ENCODE assay signal across 15 cellular contexts in genomic region chr5:61051267-61051666, GRCh38.
A peak's percentile ranks its signal among the peaks of the same experiment; 100 is the strongest.
DNase-seq lines count a peak whose midpoint lies in the region; ATAC-seq and TF ChIP-seq lines count a peak whose summit lies in the region.
"Had no signal": no experiment of that assay in that cellular context is flagged by ENCODE, and none has a peak within 500 bp of the region (broad histone marks: within the 10 kb centered on the region; RNA-seq: fewer than 3 reads in every experiment).

No MANE protein-coding gene starts in this region.

- H3K4me3 ChIP-seq in GM23248 (no peak overlapping the region), epithelial cell of proximal tubule (ENCODE audit: low read depth, low read length) (no peak overlapping the region)

- no peaks in the 10 kb centered on the region for H3K36me3 ChIP-seq in GM23248 (ENCODE audit: low read depth)

- H3K9ac ChIP-seq in GM23248: no peak overlapping the region

- peak overlapping the region; percentile 3; the same call in 1 of the 2 replicates for H3K27ac ChIP-seq in GM23248

- H4K20me1 ChIP-seq in GM23248 (ENCODE audit: insufficient read depth): no peaks in the 10 kb centered on the region

- H3K27me3 ChIP-seq in GM23248 (replicated peaks; ENCODE audit: insufficient read depth): no peaks in the 10 kb centered on the region

- no peaks in the 10 kb centered on the region for H3K9me2 ChIP-seq in GM23248 (ENCODE audit: insufficient read depth)

- ATAC-seq in GM18858 (IDR thresholded peaks at IDR 0.05; ENCODE audit: unreplicated experiment): no peak
- ATAC-seq: T-helper 17 cell had no signal

- WGBS in GM23248 (ENCODE audit: low coverage in 1 of 2, low lambda C conversion rate in 2 of 2, missing lambda C conversion rate in 2 of 2), 2 experiments: 96 to 100% methylated on average over 1 of the region's 1 CpG

- H2AFZ ChIP-seq in GM23248: no peak overlapping the region

- peaks cover 56% of the 10 kb centered on the region for H3K4me1 ChIP-seq in GM23248 (ENCODE audit: insufficient read depth)

- H3K79me2 ChIP-seq in GM23248 (ENCODE audit: insufficient read depth): peaks cover 55% of the 10 kb centered on the region

- peak; percentile 65 for DNase-seq in GM23248
- DNase-seq in RKO (ENCODE audit: low spot score): peak; percentile 59
- peak; percentile 53 for DNase-seq in epithelial cell of proximal tubule (ENCODE audit: low read depth)
- DNase-seq in pulmonary artery endothelial cell (ENCODE audit: low read depth, low spot score): peak; percentile 33
- DNase-seq in NCI-H446 treated with DMSO at 0.1 percent for 48 hours (lab: John Stamatoyannopoulos, UW): no peak
- DNase-seq in SKM-1 treated with dmso at 0.1 percent for 144 hours (lab: John Stamatoyannopoulos, UW; ENCODE audit: unreplicated experiment): no peak
- DNase-seq in NCI-H1048 (lab: John Stamatoyannopoulos, UW): no peak
- DNase-seq: activated CD8-positive, alpha-beta memory T cell treated with anti-CD3 and anti-CD28 coated beads for 24 hours; DMS 273 treated with DMSO at 0.1 percent for 48 hours; NCI-H1105; NCI-H748 treated with DMSO at 0.1 percent for 48 hours; occipital lobe; stimulated activated CD4-positive, alpha-beta T cell treated with anti-CD3 and anti-CD28 coated beads, Interleukin-4, amount 100 ng/mL, for 4 hours; T-helper 17 cell had no signal

- peaks cover 35% of the 10 kb centered on the region for H3F3A ChIP-seq in GM23248 (ENCODE audit: insufficient read depth)

- H3K9me3 ChIP-seq in GM23248 (ENCODE audit: low read depth): no peaks in the 10 kb centered on the region

- peak overlapping the region; percentile 37 for H3K4me2 ChIP-seq in GM23248 (ENCODE audit: unreplicated experiment)

- TF ChIP-seq CTCF in epithelial cell of proximal tubule (conservative IDR thresholded peaks at IDR 0.05; ENCODE audit: low read depth, low read length): no peak

- in situ Hi-C loops in GM23248 (cut with MboI): no loop called here

Comparison
In these comparisons a context has a peak if more than half of its experiments do, and no peak if none do; other contexts are left out.
1. DNase-seq: peak in GM23248 (single experiment), RKO (single experiment), epithelial cell of proximal tubule (single experiment) and pulmonary artery endothelial cell (single experiment); none in NCI-H446 treated with DMSO at 0.1 percent for 48 hours (single experiment), SKM-1 treated with dmso at 0.1 percent for 144 hours (single experiment) and NCI-H1048 (single experiment).